In the genomic region with DNA sequence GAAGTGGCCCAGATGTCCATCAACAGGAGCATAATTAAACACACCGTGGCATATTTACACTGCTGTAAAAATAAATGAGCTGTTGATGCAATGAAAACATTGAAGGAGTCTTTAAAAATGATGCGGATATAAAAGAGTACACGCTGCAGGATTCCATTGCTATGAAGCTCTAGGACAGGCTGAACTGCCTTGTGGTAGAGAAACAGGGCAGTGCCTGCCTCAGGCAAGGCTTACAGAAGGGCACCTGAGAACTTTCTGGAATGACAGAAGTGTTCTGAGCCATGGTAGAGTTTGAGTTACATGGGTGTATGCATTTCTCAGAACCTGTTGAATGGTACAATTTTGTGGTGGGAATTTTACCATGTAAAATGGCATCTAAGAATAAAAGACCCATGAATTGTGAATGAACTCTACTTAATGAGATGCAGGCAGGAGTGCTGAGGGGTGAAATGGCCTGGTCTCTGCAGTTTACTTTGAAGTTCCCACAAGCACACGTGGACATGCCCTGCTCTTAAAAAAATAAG, we compare ENCODE assay signal across 24 cellular contexts. TPM values are rescaled to one million over a fixed set of nuclear protein-coding genes. Genes with fewer than 3 reads are reported as not detected.
A peak's percentile ranks its signal among the peaks of the same experiment; 100 is the strongest.
DNase-seq lines count a peak whose midpoint lies in the region; ATAC-seq and TF ChIP-seq lines count a peak whose summit lies in the region.
"Had no signal": no experiment of that assay in that cellular context is flagged by ENCODE, and none has a peak within 500 bp of the region (broad histone marks: within the 10 kb centered on the region; RNA-seq: fewer than 3 reads in every experiment).

No MANE protein-coding gene starts in this region.

- H3K4me1 ChIP-seq in uterus: peaks cover 4 to 11% of the 10 kb centered on the region in 2 donors
- H3K4me1 ChIP-seq: HAP-1, SJSA1 had no signal

- H3K4me3 ChIP-seq in uterus: no peak overlapping the region
- H3K4me3 ChIP-seq: HAP-1, PC-9, SJSA1, thoracic aorta had no signal

- H3K4me3 Mint-ChIP-seq in brain (no peak overlapping the region), mesothelial cell of epicardium (no peak overlapping the region), T-helper 17 cell (no peak overlapping the region)
- H3K4me3 Mint-ChIP-seq: B cell, neural crest cell had no signal

- H3K9me3 ChIP-seq in uterus (no peaks in the 10 kb centered on the region), T-helper 17 cell (ENCODE audit: control insufficient read depth, low read length, poor library complexity, severe bottlenecking) (no peaks in the 10 kb centered on the region)
- H3K9me3 ChIP-seq: HAP-1, thoracic aorta had no signal

- no peak for TF ChIP-seq POLR2A in uterus (IDR thresholded peaks at IDR 0.05)

- intact Hi-C loops in uterus (cut with DNase I; ENCODE audit: low total_unique reads): no loop called here

- no peak for ATAC-seq in HG03025 (IDR thresholded peaks at IDR 0.05; ENCODE audit: low FRiP score, unreplicated experiment)
- no peak for ATAC-seq in T-helper 17 cell

- peak in 2 of 3 experiments; percentile 13 to 68 for DNase-seq in NCI-H1417 (lab: John Stamatoyannopoulos, UW)
- DNase-seq in NCI-H1417 treated with DMSO at 0.1 percent for 48 hours (lab: John Stamatoyannopoulos, UW): no peak
- no peak for DNase-seq in mesothelial cell of epicardium (ENCODE audit: low spot score in 2 of 2, unreplicated experiment in 2 of 2)
- no peak for DNase-seq in uterus
- no peak for DNase-seq in stimulated activated naive CD4-positive, alpha-beta T cell (lab: John Stamatoyannopoulos, UW)
- no peak for DNase-seq in T-helper 17 cell
- DNase-seq: activated CD4-positive, alpha-beta T cell treated with anti-CD3 and anti-CD28 coated beads, Interleukin-2, amount 50 U/mL, for 48 hours; activated naive CD4-positive, alpha-beta T cell treated with Interleukin-2 at 50 U/mL for 16 hours; anterior cingulate cortex; GF-D8; mesenchymal stem cell; NCI-H1105 treated with DMSO at 0.1 percent for 48 hours; NCI-H774; PC-9; stimulated activated CD4-positive, alpha-beta T cell treated with anti-CD3 and anti-CD28 coated beads, Interleukin-15, amount 100 ng/mL, for 24 hours; T-helper 2 cell had no signal

- H3K27ac ChIP-seq in uterus: peak overlapping the region; percentile 58 to 70
- H3K27ac ChIP-seq: 22Rv1, PC-9, SJSA1, thoracic aorta had no signal

- no peaks in the 10 kb centered on the region for H3K27me3 Mint-ChIP-seq in brain
- no peaks in the 10 kb centered on the region for H3K27me3 Mint-ChIP-seq in mesothelial cell of epicardium (ENCODE audit: low read depth)
- H3K27me3 Mint-ChIP-seq in T-helper 17 cell: peaks cover 10% of the 10 kb centered on the region
- H3K27me3 Mint-ChIP-seq: B cell had no signal

- peaks cover 0 to 7% (median 0%) of the 10 kb centered on the region in 5 experiments for H3K9me3 Mint-ChIP-seq in brain
- H3K9me3 Mint-ChIP-seq in mesothelial cell of epicardium: peaks cover 3% of the 10 kb centered on the region
- H3K9me3 Mint-ChIP-seq: neural crest cell had no signal

- H3K36me3 ChIP-seq in uterus: no peaks in the 10 kb centered on the region
- H3K36me3 ChIP-seq: HAP-1, SJSA1, thoracic aorta had no signal

- no peak for TF ChIP-seq CTCF in brain (conservative IDR thresholded peaks at IDR 0.05)
- TF ChIP-seq CTCF in mesothelial cell of epicardium (IDR thresholded peaks at IDR 0.05; ENCODE audit: unreplicated experiment): no peak
- TF ChIP-seq CTCF in uterus (IDR thresholded peaks at IDR 0.05): no peak

- H3K27me3 ChIP-seq in uterus: no peaks in the 10 kb centered on the region
- H3K27me3 ChIP-seq: SJSA1 had no signal

- H3K4me1 Mint-ChIP-seq in brain (peaks cover 37% of the 10 kb centered on the region), mesothelial cell of epicardium (peaks cover 41% of the 10 kb centered on the region), T-helper 17 cell (no peaks in the 10 kb centered on the region)

- H3K27ac Mint-ChIP-seq in brain (peak overlapping the region; percentile 26 to 72 (median 60)), mesothelial cell of epicardium (peak overlapping the region; percentile 90), T-helper 17 cell (no peak overlapping the region)
- H3K27ac Mint-ChIP-seq: B cell had no signal

- H3K36me3 Mint-ChIP-seq in brain: peaks cover 4% of the 10 kb centered on the region
- H3K36me3 Mint-ChIP-seq in mesothelial cell of epicardium: no peaks in the 10 kb centered on the region
- H3K36me3 Mint-ChIP-seq in T-helper 17 cell (ENCODE audit: low read depth): no peaks in the 10 kb centered on the region

RNA-seq across cellular contexts. Expression of gene RIN2, which starts 45.3 kb away (rescaled TPM):
- 13.4 TPM for polyA plus RNA-seq in brain (ENCODE audit: insufficient read depth, low read depth, low replicate concordance)
- 57.9 to 63.1 TPM (median 59.4 TPM) in 3 replicates for total RNA-seq in mesothelial cell of epicardium
- 10 to 100 TPM; 29.7 to 77.5 (median 59.6) TPM for total RNA-seq in uterus
- 1 to 10 TPM; 1.0 to 1.2 TPM for total RNA-seq in T-helper 17 cell

Comparison
In these comparisons a context has a peak if more than half of its experiments do, and no peak if none do; other contexts are left out.
1. DNase-seq: peak in NCI-H1417 (2 of 3); none in NCI-H1417 treated with DMSO at 0.1 percent for 48 hours (single experiment), mesothelial cell of epicardium (0 of 2), uterus (0 of 2), stimulated activated naive CD4-positive, alpha-beta T cell (0 of 6) and T-helper 17 cell (0 of 3).
2. RNA of gene RIN2, which starts 45.3 kb away (total RNA-seq): 29.7 to 77.5 TPM in uterus and 57.9 to 63.1 TPM in mesothelial cell of epicardium; 1.0 to 1.2 TPM in T-helper 17 cell; every median in the first group is over 10 times any median in the second.